10 cellular contexts compared by ENCODE assay signal in the genomic region with DNA sequence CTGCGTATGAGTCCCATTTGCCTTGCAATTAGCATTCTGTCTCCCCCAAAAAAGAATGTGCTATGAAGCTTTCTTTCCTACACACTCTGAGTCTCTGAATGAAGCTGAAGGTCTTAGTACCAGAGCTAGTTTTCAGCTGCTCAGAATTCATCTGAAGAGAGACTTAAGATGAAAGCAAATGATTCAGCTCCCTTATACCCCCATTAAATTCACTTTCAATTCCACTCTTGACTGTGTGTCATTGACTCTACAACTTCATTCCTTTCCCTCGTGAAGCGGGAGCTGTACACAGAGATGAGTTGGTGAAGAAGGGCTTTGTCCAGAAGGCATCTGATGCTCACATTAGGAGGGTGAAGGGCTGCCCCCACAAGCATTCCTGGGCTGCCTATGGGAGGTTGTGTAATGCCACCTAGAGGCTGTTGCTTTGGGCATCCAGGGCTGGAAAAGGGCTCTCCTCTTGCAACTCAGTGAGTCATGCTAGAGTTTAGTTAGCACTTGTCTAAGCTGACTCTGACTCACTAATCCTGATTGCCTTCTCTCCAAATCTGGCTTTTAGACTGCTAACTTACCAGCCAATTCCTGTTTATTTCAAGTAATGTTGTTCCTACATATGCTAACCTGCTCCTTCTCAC. TPM values are rescaled to one million over a fixed set of nuclear protein-coding genes. Genes with fewer than 3 reads are reported as not detected.
DNase-seq lines count a peak whose midpoint lies in the region; ATAC-seq, FAIRE-seq and TF ChIP-seq lines count a peak whose summit lies in the region.
"Had no signal": no experiment of that assay in that cellular context is flagged by ENCODE, and none has a peak within 500 bp of the region (broad histone marks: within the 10 kb centered on the region; RNA-seq: fewer than 3 reads in every experiment).

No MANE protein-coding gene starts in this region.

- H3K4me3 ChIP-seq in AG04450 (ENCODE audit: low read depth, low read length) = no peak overlapping the region

- H3K27ac Mint-ChIP-seq in stimulated activated memory B cell treated with anti-CD40 and anti-IgM and Interleukin-4, amounts not matched to agents 10 μg/mL and 1 μg/mL and 100 μg/mL, for 72 hours = no peak overlapping the region

- no peaks in the 10 kb centered on the region for H3K27me3 ChIP-seq in AG04450 (ENCODE audit: control insufficient read depth, insufficient read depth, low read length)

- no peak overlapping the region for H3K27ac ChIP-seq in AG04450 (ENCODE audit: low read depth, low read length)

- ATAC-seq in stimulated activated memory B cell treated with anti-CD40 and anti-IgM and Interleukin-4, amounts not matched to agents 10 μg/mL and 1 μg/mL and 100 μg/mL, for 72 hours = no peak
- ATAC-seq: Right ventricle myocardium inferior had no signal

- TF ChIP-seq POLR2A in GM12892 (IDR thresholded peaks at IDR 0.05; ENCODE audit: low read depth, low read length) = no peak

- POLR2A ChIA-PET in AG04450 (lab: Yijun Ruan, JAX) = no interaction called here

- 0 out of 2 replicates have a peak, but pooled peaks cover 3% of the 10 kb centered on the region for H3K9me3 ChIP-seq in AG04450 (ENCODE audit: control insufficient read depth, insufficient read depth, low read length)

- H3K27me3 Mint-ChIP-seq in stimulated activated memory B cell treated with anti-CD40 and anti-IgM and Interleukin-4, amounts not matched to agents 10 μg/mL and 1 μg/mL and 100 μg/mL, for 72 hours = peaks cover 19% of the 10 kb centered on the region

- H3K36me3 Mint-ChIP-seq in stimulated activated memory B cell treated with anti-CD40 and anti-IgM and Interleukin-4, amounts not matched to agents 10 μg/mL and 1 μg/mL and 100 μg/mL, for 72 hours = no peaks in the 10 kb centered on the region

- CTCF ChIA-PET in AG04450 (lab: Charles Lee) = interaction anchor here (1.1 kb wide), 1 partner anchor 164 kb away, joined by 4 read pairs; no protein-coding TSS in a partner anchor

- H3K9me3 Mint-ChIP-seq in stimulated activated memory B cell treated with anti-CD40 and anti-IgM and Interleukin-4, amounts not matched to agents 10 μg/mL and 1 μg/mL and 100 μg/mL, for 72 hours = peaks cover 6% of the 10 kb centered on the region

- TF ChIP-seq CTCF in AG04450 (IDR thresholded peaks at IDR 0.05; ENCODE audit: low read depth, low read length) = peak; percentile 12; the same call in 1 of the 2 replicates

- H3K4me3 Mint-ChIP-seq in stimulated activated memory B cell treated with anti-CD40 and anti-IgM and Interleukin-4, amounts not matched to agents 10 μg/mL and 1 μg/mL and 100 μg/mL, for 72 hours = no peak overlapping the region

- no peaks in the 10 kb centered on the region for H3K4me1 Mint-ChIP-seq in stimulated activated memory B cell treated with anti-CD40 and anti-IgM and Interleukin-4, amounts not matched to agents 10 μg/mL and 1 μg/mL and 100 μg/mL, for 72 hours

- DNase-seq in AG04450 (ENCODE audit: low read depth, low spot score) (no peak), HCEC 1CT (peak; percentile 79), SW480 (ENCODE audit: low spot score) (peak; percentile 69), inferior parietal cortex (ENCODE audit: extremely low spot score) (peak; percentile 13), GM12892 (ENCODE audit: insufficient read length) (no peak), NCI-H2227 (lab: John Stamatoyannopoulos, UW; ENCODE audit: unreplicated experiment) (no peak), dedifferentiated amniotic fluid mesenchymal stem cell (ENCODE audit: extremely low spot score) (no peak)

- FAIRE-seq in GM12892 (lab: Jason Lieb, UNC) = no peak
- FAIRE-seq: GM18507 had no signal

RNA-seq across cellular contexts. Expression of a gene that starts 1.8 kb away (rescaled TPM):
- not detected in 2 replicates for polyA plus RNA-seq in AG04450 (2011; rRNA removed)
- polyA minus RNA-seq in AG04450 (2011; rRNA and poly(A)+ RNA removed) = not detected in 2 replicates
- polyA plus RNA-seq in GM12892 (2012; ENCODE audit: missing spikeins) = not detected

RNA-seq across cellular contexts. Expression of a gene that starts 8.1 kb away (rescaled TPM):
- polyA plus RNA-seq in AG04450 (2011; rRNA removed) = not detected in 2 replicates
- not detected in 2 replicates for polyA minus RNA-seq in AG04450 (2011; rRNA and poly(A)+ RNA removed)
- not detected for polyA plus RNA-seq in GM12892 (2012; ENCODE audit: missing spikeins)

RNA-seq across cellular contexts. Expression of a gene that starts 24.5 kb away (rescaled TPM):
- polyA plus RNA-seq in AG04450 (2011; rRNA removed) = not detected in 2 replicates
- not detected in 2 replicates for polyA minus RNA-seq in AG04450 (2011; rRNA and poly(A)+ RNA removed)
- polyA plus RNA-seq in GM12892 (2012; ENCODE audit: missing spikeins) = not detected

RNA-seq across cellular contexts. Expression of a gene that starts 31.2 kb away (rescaled TPM):
- polyA plus RNA-seq in AG04450 (2011; rRNA removed) = not detected in 2 replicates
- polyA minus RNA-seq in AG04450 (2011; rRNA and poly(A)+ RNA removed) = not detected in 2 replicates
- not detected for polyA plus RNA-seq in GM12892 (2012; ENCODE audit: missing spikeins)

RNA-seq across cellular contexts. Expression of a gene that starts 38.6 kb away (rescaled TPM):
- polyA plus RNA-seq in AG04450 (2011; rRNA removed) = not detected in 2 replicates
- polyA minus RNA-seq in AG04450 (2011; rRNA and poly(A)+ RNA removed) = not detected in 2 replicates
- not detected for polyA plus RNA-seq in GM12892 (2012; ENCODE audit: missing spikeins)

Comparison
In these comparisons a context has a peak if more than half of its experiments do, and no peak if none do; other contexts are left out.
1. DNase-seq: peak in HCEC 1CT (single experiment), SW480 (single experiment) and inferior parietal cortex (single experiment); none in AG04450 (single experiment), GM12892 (single experiment), NCI-H2227 (single experiment) and dedifferentiated amniotic fluid mesenchymal stem cell (single experiment).